1 cellular context compared by ENCODE assay signal in genomic region chr11:8730697-8731020, GRCh38.
TF ChIP-seq lines count a peak whose summit lies in the region.

No MANE protein-coding gene starts in this region.

TF ChIP-seq in H1, 55 proteins besides CTCF, POLR2A, EP300 and RAD21:
- TF ChIP-seq E2F6 (IDR thresholded peaks at IDR 0.05) (peak; percentile 79), JUN (IDR thresholded peaks at IDR 0.05; ENCODE audit: low read depth, low read length) (no peak), HDAC6 (IDR thresholded peaks at IDR 0.05; ENCODE audit: low read depth, low read length) (no peak), CEBPB (IDR thresholded peaks at IDR 0.05; ENCODE audit: low read depth, low read length) (no peak), MAX (IDR thresholded peaks at IDR 0.05) (peak; percentile 46; the same call in 1 of the 2 replicates), SP1 (IDR thresholded peaks at IDR 0.05; ENCODE audit: low read depth, low read length) (no peak)
